Comparison of ENCODE assay signal across 9 cellular contexts in genomic region chr6:41785689-41786450, GRCh38. TPM values are rescaled to one million over a fixed set of nuclear protein-coding genes. Genes with fewer than 3 reads are reported as not detected.
A peak's percentile ranks its signal among the peaks of the same experiment; 100 is the strongest.
DNase-seq lines count a peak whose midpoint lies in the region; ATAC-seq, FAIRE-seq and TF ChIP-seq lines count a peak whose summit lies in the region.
"Had no signal": no experiment of that assay in that cellular context is flagged by ENCODE, and none has a peak within 500 bp of the region (broad histone marks: within the 10 kb centered on the region; RNA-seq: fewer than 3 reads in every experiment).

No MANE protein-coding gene starts in this region.

- no peaks in the 10 kb centered on the region for H3K27me3 ChIP-seq in endothelial cell of umbilical vein (ENCODE audit: control insufficient read depth in 2 of 2, insufficient read depth in 2 of 2, low read length in 2 of 2)

- H3K9me3 ChIP-seq in endothelial cell of umbilical vein (replicated peaks; ENCODE audit: control insufficient read depth, insufficient read depth, low read length) = no peaks in the 10 kb centered on the region

- CTCF ChIA-PET in endothelial cell of umbilical vein (lab: Charles Lee) = interaction anchor here (0.9 to 4.5 kb wide), 21 partner anchors 11 to 418 kb away, joined by 3 to 78 read pairs (median 6); partner anchors contain the start of genes BYSL, CCND3, MED20 and TAF8

- peaks cover 9% of the 10 kb centered on the region for H3K27me3 Mint-ChIP-seq in T-helper 1 cell treated with Interleukin-12 subunit alpha and Interleukin-12 subunit beta and Interleukin-4 antibody, amounts not matched to agents 30 μg/mL and 1 μg/mL, for 36 hours (ENCODE audit: low read depth)
- H3K27me3 Mint-ChIP-seq in naive B cell = no peaks in the 10 kb centered on the region

- H3K36me3 ChIP-seq in endothelial cell of umbilical vein (ENCODE audit: control insufficient read depth in 2 of 2, extremely low read depth in 1 of 2, insufficient read depth in 2 of 2, low read length in 2 of 2) = peaks cover 5 to 6% of the 10 kb centered on the region in 2 experiments

- no peak for TF ChIP-seq POLR2A in endothelial cell of umbilical vein (IDR thresholded peaks at IDR 0.05; ENCODE audit: low read depth, low read length)

- no peaks in the 10 kb centered on the region for H4K20me1 ChIP-seq in endothelial cell of umbilical vein (replicated peaks; ENCODE audit: control insufficient read depth, extremely low read depth, insufficient read depth, low read length)

- peak overlapping the region; percentile 11 to 94 (median 27) for H3K4me3 ChIP-seq in endothelial cell of umbilical vein (replicated peaks in 1 of 3; ENCODE audit: insufficient read depth in 1 of 3, low read depth in 1 of 3, low read length in 3 of 3)

- H3K4me2 ChIP-seq in endothelial cell of umbilical vein (ENCODE audit: insufficient read depth, low read length) = peak overlapping the region; percentile 80

- H3K36me3 Mint-ChIP-seq in T-helper 1 cell treated with Interleukin-12 subunit alpha and Interleukin-12 subunit beta and Interleukin-4 antibody, amounts not matched to agents 30 μg/mL and 1 μg/mL, for 36 hours (ENCODE audit: low read depth) = peaks cover 13% of the 10 kb centered on the region
- peaks cover 0 to 9% of the 10 kb centered on the region in 2 donors for H3K36me3 Mint-ChIP-seq in naive B cell

- peak overlapping the region; percentile 59 for H3K27ac Mint-ChIP-seq in T-helper 1 cell treated with Interleukin-12 subunit alpha and Interleukin-12 subunit beta and Interleukin-4 antibody, amounts not matched to agents 30 μg/mL and 1 μg/mL, for 36 hours
- H3K27ac Mint-ChIP-seq in naive B cell = peak overlapping the region in 3 of 6 donors; percentile 80 to 96 (median 82)

- no peak for TF ChIP-seq CTCF in endothelial cell of umbilical vein (IDR thresholded peaks at IDR 0.05; ENCODE audit: extremely low read depth in 1 of 2, insufficient read depth in 1 of 2, low read depth in 1 of 2, low read length in 2 of 2)

- H3K4me3 Mint-ChIP-seq in T-helper 1 cell treated with Interleukin-12 subunit alpha and Interleukin-12 subunit beta and Interleukin-4 antibody, amounts not matched to agents 30 μg/mL and 1 μg/mL, for 36 hours = peak overlapping the region; percentile 88
- H3K4me3 Mint-ChIP-seq in naive B cell = peak overlapping the region; percentile 82 to 98 (median 96)

- H3K4me1 ChIP-seq in endothelial cell of umbilical vein (ENCODE audit: control insufficient read depth, extremely low read depth, insufficient read depth, low read length) = peaks cover 18% of the 10 kb centered on the region

- BruUV-seq in endothelial cell of umbilical vein (replicated peaks; lab: Mats Ljungman, UMichigan) = no TSS peak

- peak overlapping the region; percentile 51 for H2AFZ ChIP-seq in endothelial cell of umbilical vein (ENCODE audit: low read depth, low read length)

- POLR2A ChIA-PET in endothelial cell of umbilical vein (lab: Charles Lee) = interaction anchor here (0.6 to 2.4 kb wide), 2 partner anchors 135 to 996 kb away, joined by 5 to 7 read pairs; partner anchors contain the start of genes BICRAL, BYSL and MED20

- intact Hi-C loops in endothelial cell of umbilical vein (cut with micrococcal nuclease) = loop anchor here (2.0 kb wide), 2 partner anchors 51 to 777 kb away; partner anchors contain the start of gene TFEB

- dilution Hi-C loops in endothelial cell of umbilical vein (cut with MboI; ENCODE audit: extremely low pct_ligation_motif_present, low sequenced_read_pairs) = no loop called here

- H3K9me1 ChIP-seq in endothelial cell of umbilical vein (replicated peaks; ENCODE audit: control insufficient read depth, extremely low read depth, insufficient read depth, low read length) = no peaks in the 10 kb centered on the region

- H3K9ac ChIP-seq in endothelial cell of umbilical vein (replicated peaks; ENCODE audit: extremely low read depth, insufficient read depth, low read length) = no peak overlapping the region

- peaks cover 17% of the 10 kb centered on the region for H3K79me2 ChIP-seq in endothelial cell of umbilical vein (ENCODE audit: control insufficient read depth, insufficient read depth, low read length)

- DNase-seq in T-helper 1 cell (no peak), RPMI7951 (ENCODE audit: low read depth) (peak; percentile 23), endothelial cell of umbilical vein (ENCODE audit: low read depth, low spot score) (no peak), naive B cell (no peak), HCEC 1CT (no peak), superior temporal gyrus (ENCODE audit: extremely low spot score) (no peak)

- FAIRE-seq in endothelial cell of umbilical vein (lab: Jason Lieb, UNC) = no peak

- H3K9me3 Mint-ChIP-seq in T-helper 1 cell treated with Interleukin-12 subunit alpha and Interleukin-12 subunit beta and Interleukin-4 antibody, amounts not matched to agents 30 μg/mL and 1 μg/mL, for 36 hours = no peaks in the 10 kb centered on the region
- H3K9me3 Mint-ChIP-seq in naive B cell = no peaks in the 10 kb centered on the region

- ATAC-seq in naive B cell (ENCODE audit: low read depth in 2 of 2) (no peak), HG03565 (IDR thresholded peaks at IDR 0.05; ENCODE audit: unreplicated experiment) (no peak)

- H3K4me1 Mint-ChIP-seq in T-helper 1 cell treated with Interleukin-12 subunit alpha and Interleukin-12 subunit beta and Interleukin-4 antibody, amounts not matched to agents 30 μg/mL and 1 μg/mL, for 36 hours (ENCODE audit: low read depth) = peaks cover 18% of the 10 kb centered on the region
- H3K4me1 Mint-ChIP-seq in naive B cell = peaks cover 24 to 38% (median 33%) of the 10 kb centered on the region in 3 donors

- H3K27ac ChIP-seq in endothelial cell of umbilical vein (ENCODE audit: insufficient read depth, low read depth, low read length) = no peak overlapping the region

TF ChIP-seq in endothelial cell of umbilical vein, 7 proteins besides CTCF, POLR2A, EP300 and RAD21 (continues in another document):
- TF ChIP-seq JUN (IDR thresholded peaks at IDR 0.05; ENCODE audit: borderline replicate concordance, insufficient read depth, insufficient read length, low read depth) = no peak

RNA-seq across cellular contexts. Expression of gene TOMM6, which starts 1.6 kb away (rescaled TPM):
- total RNA-seq in RPMI7951 (2014; rRNA removed; shearing (Covaris generic)) = 228 and 261 TPM in 2 replicates
- 220 and 233 TPM in 2 replicates for total RNA-seq in endothelial cell of umbilical vein
- polyA plus RNA-seq in endothelial cell of umbilical vein (435 and 527 TPM in 2 replicates), naive B cell (ENCODE audit: low read depth in 6 of 6) (100 to 1,000 TPM; 366 to 456 (median 377) TPM)
- 495 and 684 TPM in 2 replicates for polyA plus RNA-seq in endothelial cell of umbilical vein (2011; cell fraction: cytosol; rRNA removed)
- polyA plus RNA-seq in endothelial cell of umbilical vein (2011; cell fraction: nucleus; rRNA removed) = 216 and 226 TPM in 2 replicates
- polyA plus RNA-seq in endothelial cell of umbilical vein (2012) = 236 and 361 TPM in 2 replicates
- polyA minus RNA-seq in endothelial cell of umbilical vein = 98.5 and 115 TPM in 2 replicates
- polyA minus RNA-seq in endothelial cell of umbilical vein (2011; cell fraction: cytosol; rRNA and poly(A)+ RNA removed) = 66.2 TPM
- polyA minus RNA-seq in endothelial cell of umbilical vein (2011; cell fraction: nucleus; rRNA and poly(A)+ RNA removed) = 9.3 and 23.8 TPM in 2 replicates

RNA-seq across cellular contexts. Expression of gene PRICKLE4, which starts 5.3 kb away (rescaled TPM):
- 0.12 and 0.88 TPM in 2 replicates for total RNA-seq in RPMI7951 (2014; rRNA removed; shearing (Covaris generic))
- 2.2 and 3.3 TPM in 2 replicates for total RNA-seq in endothelial cell of umbilical vein
- 1.0 and 1.5 TPM in 2 replicates for polyA plus RNA-seq in endothelial cell of umbilical vein
- polyA plus RNA-seq in endothelial cell of umbilical vein (2011; cell fraction: cytosol; rRNA removed) = 0.09 and 0.75 TPM in 2 replicates
- polyA plus RNA-seq in endothelial cell of umbilical vein (2011; cell fraction: nucleus; rRNA removed) = 9.7 and 13.7 TPM in 2 replicates
- polyA plus RNA-seq in endothelial cell of umbilical vein (2012) = 0.75 and 1.1 TPM in 2 replicates
- polyA minus RNA-seq in endothelial cell of umbilical vein = 0.75 and 2.0 TPM in 2 replicates
- not detected for polyA minus RNA-seq in endothelial cell of umbilical vein (2011; cell fraction: cytosol; rRNA and poly(A)+ RNA removed)
- 5.9 TPM in 1 of 2 replicates, not detected in the other for polyA minus RNA-seq in endothelial cell of umbilical vein (2011; cell fraction: nucleus; rRNA and poly(A)+ RNA removed)
- not detected for polyA plus RNA-seq in naive B cell (ENCODE audit: low read depth in 6 of 6)

RNA-seq across cellular contexts. Expression of gene FRS3, which starts 6.2 kb away (rescaled TPM):
- 1.2 and 2.3 TPM in 2 replicates for total RNA-seq in RPMI7951 (2014; rRNA removed; shearing (Covaris generic))
- total RNA-seq in endothelial cell of umbilical vein = 4.4 and 5.3 TPM in 2 replicates
- polyA plus RNA-seq in endothelial cell of umbilical vein = 5.2 and 5.7 TPM in 2 replicates
- polyA plus RNA-seq in endothelial cell of umbilical vein (2011; cell fraction: cytosol; rRNA removed) = 3.7 and 4.9 TPM in 2 replicates
- polyA plus RNA-seq in endothelial cell of umbilical vein (2011; cell fraction: nucleus; rRNA removed) = 5.9 and 6.0 TPM in 2 replicates
- polyA plus RNA-seq in endothelial cell of umbilical vein (2012) = 1.7 and 2.2 TPM in 2 replicates
- polyA minus RNA-seq in endothelial cell of umbilical vein = 1.7 and 4.1 TPM in 2 replicates
- polyA minus RNA-seq in endothelial cell of umbilical vein (2011; cell fraction: cytosol; rRNA and poly(A)+ RNA removed) = 1.0 TPM
- polyA minus RNA-seq in endothelial cell of umbilical vein (2011; cell fraction: nucleus; rRNA and poly(A)+ RNA removed) = 1.9 and 2.6 TPM in 2 replicates
- 1 to 10 TPM in 5 of 6 donors, not detected in 1; 1.5 to 3.3 (median 1.8) TPM for polyA plus RNA-seq in naive B cell (ENCODE audit: low read depth in 6 of 6)

RNA-seq across cellular contexts. Expression of gene PGC, which starts 38.7 kb away (rescaled TPM):
- total RNA-seq in RPMI7951 (2014; rRNA removed; shearing (Covaris generic)) = not detected in 2 replicates
- total RNA-seq in endothelial cell of umbilical vein = not detected in 2 replicates
- polyA plus RNA-seq in endothelial cell of umbilical vein (not detected in 2 replicates), naive B cell (ENCODE audit: low read depth in 6 of 6) (not detected)
- polyA plus RNA-seq in endothelial cell of umbilical vein (2011; cell fraction: cytosol; rRNA removed) = not detected in 2 replicates
- polyA plus RNA-seq in endothelial cell of umbilical vein (2011; cell fraction: nucleus; rRNA removed) = not detected in 2 replicates
- polyA plus RNA-seq in endothelial cell of umbilical vein (2012) = not detected in 2 replicates
- polyA minus RNA-seq in endothelial cell of umbilical vein = not detected in 2 replicates
- not detected for polyA minus RNA-seq in endothelial cell of umbilical vein (2011; cell fraction: cytosol; rRNA and poly(A)+ RNA removed)
- not detected in 2 replicates for polyA minus RNA-seq in endothelial cell of umbilical vein (2011; cell fraction: nucleus; rRNA and poly(A)+ RNA removed)
- total RNA-seq: dermis microvascular lymphatic vessel endothelial cell had no signal

RNA-seq across cellular contexts. Expression of gene TFEB, which starts 50.5 kb away (rescaled TPM):
- 11.7 and 11.8 TPM in 2 replicates for total RNA-seq in RPMI7951 (2014; rRNA removed; shearing (Covaris generic))
- 4.9 and 5.5 TPM in 2 replicates for total RNA-seq in endothelial cell of umbilical vein
- polyA plus RNA-seq in endothelial cell of umbilical vein (6.6 and 8.4 TPM in 2 replicates), naive B cell (ENCODE audit: low read depth in 6 of 6) (100 to 1,000 TPM in 1 of 6 donors, 10 to 100 TPM in 5; 52.3 to 145 (median 72.6) TPM)
- 3.7 and 4.9 TPM in 2 replicates for polyA plus RNA-seq in endothelial cell of umbilical vein (2011; cell fraction: cytosol; rRNA removed)
- polyA plus RNA-seq in endothelial cell of umbilical vein (2011; cell fraction: nucleus; rRNA removed) = 3.6 and 4.2 TPM in 2 replicates
- polyA plus RNA-seq in endothelial cell of umbilical vein (2012) = 4.1 and 5.2 TPM in 2 replicates
- 4.0 and 4.9 TPM in 2 replicates for polyA minus RNA-seq in endothelial cell of umbilical vein
- polyA minus RNA-seq in endothelial cell of umbilical vein (2011; cell fraction: cytosol; rRNA and poly(A)+ RNA removed) = 8.7 TPM
- polyA minus RNA-seq in endothelial cell of umbilical vein (2011; cell fraction: nucleus; rRNA and poly(A)+ RNA removed) = 3.2 TPM in 2 replicates
